11 cellular contexts compared by ENCODE assay signal in the genomic region with DNA sequence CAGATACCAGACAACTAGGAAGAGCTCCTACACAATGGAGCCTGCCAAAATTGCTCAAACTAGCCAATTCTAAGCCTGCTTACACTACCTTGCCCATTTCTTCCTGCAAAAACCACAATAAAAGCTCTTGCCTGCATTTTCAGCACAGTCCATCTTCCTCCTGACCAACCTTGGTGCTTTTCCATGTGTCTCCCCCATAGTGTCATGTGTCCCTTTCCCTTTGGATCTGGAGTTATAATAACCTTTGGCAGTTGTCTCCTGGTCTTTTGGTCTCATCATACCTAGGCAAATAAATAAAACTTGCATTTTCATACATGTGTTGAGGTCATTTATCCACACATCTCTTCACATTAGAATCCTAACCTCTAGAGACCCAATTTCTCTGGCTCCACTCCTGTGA.
"Had no signal": no experiment of that assay in that cellular context is flagged by ENCODE, and none has a peak within 500 bp of the region (broad histone marks: within the 10 kb centered on the region; RNA-seq: fewer than 3 reads in every experiment).

No MANE protein-coding gene starts in this region.

- H3K4me1 Mint-ChIP-seq: GM23338, H9 had no signal

- H2AFZ ChIP-seq: GM23248, GM23338 had no signal

- H3K4me1 ChIP-seq: HAP-1 had no signal

- H3K9ac ChIP-seq: GM23248 had no signal

- H3K36me3 ChIP-seq: HAP-1 had no signal

- H3K27ac Mint-ChIP-seq: GM23338, H9, HFFc6 had no signal

- H3K27ac ChIP-seq: GM23248 had no signal

- DNase-seq: GM23248, GOT3, H7, H9, HCEC 1CT, HFFc6 had no signal

- H3K4me2 ChIP-seq: GM23338 had no signal

- FAIRE-seq: H1, H54 had no signal

- H3K9me3 ChIP-seq: HAP-1 had no signal

- H3K4me3 Mint-ChIP-seq: GM23338, H9, HFFc6 had no signal

- H3K4me3 ChIP-seq: GM23248, GM23338, HAP-1 had no signal

- ATAC-seq: GM23338, HCT116 had no signal
